ENCODE assay signal across 36 cellular contexts in the genomic region with DNA sequence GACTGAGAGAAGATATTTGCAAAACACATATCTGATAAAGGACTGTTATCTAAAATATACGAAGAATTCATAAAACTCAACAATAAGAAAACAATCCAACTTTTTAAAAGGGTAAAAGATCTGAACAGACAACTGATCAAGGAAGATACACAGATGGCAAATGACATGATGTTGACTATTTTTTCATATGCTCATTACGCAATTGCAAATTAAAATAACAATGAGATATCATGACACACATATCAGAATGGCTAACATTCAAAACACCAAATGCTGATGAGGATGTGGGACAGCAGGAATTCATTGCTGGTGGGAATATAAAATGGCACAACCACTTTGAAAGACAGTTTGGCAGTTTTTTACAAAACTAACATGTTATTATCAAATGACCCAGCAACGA. TPM values are rescaled to one million over a fixed set of nuclear protein-coding genes. Genes with fewer than 3 reads are reported as not detected.
"Had no signal": no experiment of that assay in that cellular context is flagged by ENCODE, and none has a peak within 500 bp of the region (broad histone marks: within the 10 kb centered on the region; RNA-seq: fewer than 3 reads in every experiment).

No MANE protein-coding gene starts in this region.

- H3K27me3 ChIP-seq: brain microvascular endothelial cell, cardiac muscle cell, MG63 had no signal

- H3K36me3 ChIP-seq: brain microvascular endothelial cell, cardiac muscle cell, MG63, WERI-Rb-1 had no signal

- DNase-seq: activated CD4-positive, alpha-beta memory T cell treated with anti-CD3 and anti-CD28 coated beads, Interleukin-2, amount 10 ng/mL, durations not matched to agents 7 days and 5 days; activated CD4-positive, alpha-beta T cell treated with anti-CD3 and anti-CD28 coated beads for 1 hour; activated CD4-positive, alpha-beta T cell treated with anti-CD3 and anti-CD28 coated beads for 48 hours; activated CD4-positive, CD25-positive, alpha-beta regulatory T cell; activated CD8-positive, alpha-beta memory T cell treated with anti-CD3 and anti-CD28 coated beads for 24 hours; activated CD8-positive, alpha-beta memory T cell treated with anti-CD3 and anti-CD28 coated beads, Interleukin-2, amount 10 ng/mL, durations not matched to agents 7 days and 5 days; activated CD8-positive, alpha-beta memory T cell treated with anti-CD3 and anti-CD28 coated beads, Interleukin-2, amount 50 U/mL, for 48 hours; activated effector memory CD4-positive, alpha-beta T cell treated with Interleukin-2 at 50 U/mL for 16 hours; activated naive CD4-positive, alpha-beta T cell; activated naive CD4-positive, alpha-beta T cell treated with anti-CD3 and anti-CD28 coated beads, Interleukin-2, amount 50 U/mL, for 16 hours; activated naive CD8-positive, alpha-beta T cell treated with anti-CD3 and anti-CD28 coated beads for 36 hours; activated T-cell treated with anti-CD3 and anti-CD28 coated beads, Interleukin-2, amount 50 U/mL, for 48 hours; amniotic stem cell; aorta; brain microvascular endothelial cell; Karpas-422; MG63; NCI-H1048; NCI-H1105 treated with DMSO at 0.1 percent for 48 hours; NCI-H1436; NCI-H1694; NCI-H1930; NCI-H2081 treated with DMSO at 0.1 percent for 48 hours; NCI-H226; NCI-H446 treated with DMSO at 0.1 percent for 48 hours; NCI-H524; RPMI8226; SHP77 treated with DMSO at 0.1 percent for 48 hours; SW 1271; T-helper 1 cell; T1000; WERI-Rb-1 had no signal

- ATAC-seq: activated CD8-positive, alpha-beta memory T cell treated with anti-CD3 and anti-CD28 coated beads, Interleukin-2, amount 10 ng/mL, durations not matched to agents 7 days and 5 days; Panc1 had no signal

- H3K27ac ChIP-seq: brain microvascular endothelial cell, cardiac muscle cell, WERI-Rb-1 had no signal

- H3K4me3 ChIP-seq: cardiac muscle cell, MG63 had no signal

- H3K9me3 ChIP-seq: MG63 had no signal

RNA-seq across cellular contexts. Expression of a gene that starts 15.1 kb away (rescaled TPM):
- total RNA-seq: activated CD4-positive, alpha-beta memory T cell treated with anti-CD3 and anti-CD28 coated beads, Interleukin-2, amount 10 ng/mL, durations not matched to agents 7 days and 5 days; activated CD8-positive, alpha-beta memory T cell treated with anti-CD3 and anti-CD28 coated beads, Interleukin-2, amount 10 ng/mL, durations not matched to agents 7 days and 5 days; activated naive CD8-positive, alpha-beta T cell treated with anti-CD3 and anti-CD28 coated beads for 36 hours; chondrocyte; SK-MEL-5 had no signal
- polyA plus RNA-seq: aorta, cardiac muscle cell had no signal
